ENCODE assay signal across 9 cellular contexts in genomic region chr7:116583653-116584052, GRCh38. TPM values are rescaled to one million over a fixed set of nuclear protein-coding genes. Genes with fewer than 3 reads are reported as not detected.
DNase-seq lines count a peak whose midpoint lies in the region; ATAC-seq lines count a peak whose summit lies in the region.
"Had no signal": no experiment of that assay in that cellular context is flagged by ENCODE, and none has a peak within 500 bp of the region (broad histone marks: within the 10 kb centered on the region; RNA-seq: fewer than 3 reads in every experiment).

No MANE protein-coding gene starts in this region.

- H3K36me3 Mint-ChIP-seq in activated CD4-positive, alpha-beta memory T cell treated with anti-CD3 and anti-CD28 coated beads for 36 hours = no peaks in the 10 kb centered on the region

- POLR2A ChIA-PET in activated CD4-positive, alpha-beta memory T cell treated with anti-CD3 and anti-CD28 coated beads for 36 hours (lab: Charles Lee) = no interaction called here

- H3K4me1 Mint-ChIP-seq in activated CD4-positive, alpha-beta memory T cell treated with anti-CD3 and anti-CD28 coated beads for 36 hours (ENCODE audit: low read depth) = peaks cover 17% of the 10 kb centered on the region

- CTCF ChIA-PET in activated CD4-positive, alpha-beta memory T cell treated with anti-CD3 and anti-CD28 coated beads for 36 hours (lab: Charles Lee) = interaction anchor here (0.7 to 3.4 kb wide), 3 partner anchors 197 to 403 kb away, joined by 3 to 15 read pairs (median 6); no protein-coding TSS in a partner anchor

- peak; percentile 28 for DNase-seq in stimulated activated CD4-positive, alpha-beta T cell treated with anti-CD3 and anti-CD28 coated beads, Interleukin-15, amount 100 ng/mL, for 24 hours
- no peak for DNase-seq in stimulated activated CD4-positive, alpha-beta T cell treated with anti-CD3 and anti-CD28 coated beads, Interleukin-2, amount 100 ng/mL, for 24 hours
- peak; percentile 39 for DNase-seq in activated CD4-positive, alpha-beta memory T cell treated with anti-CD3 and anti-CD28 coated beads for 36 hours
- no peak for DNase-seq in NCI-H1436 (lab: John Stamatoyannopoulos, UW)
- DNase-seq in activated gamma-delta T cell treated with Interleukin-2 at 50 U/mL for 16 hours = no peak
- no peak for DNase-seq in ecto neural progenitor cell (ENCODE audit: low spot score)
- no peak for DNase-seq in NCI-H2107 (lab: John Stamatoyannopoulos, UW)

- peaks cover 2% of the 10 kb centered on the region for H3K27me3 Mint-ChIP-seq in activated CD4-positive, alpha-beta memory T cell treated with anti-CD3 and anti-CD28 coated beads for 36 hours

- intact Hi-C loops in activated CD4-positive, alpha-beta memory T cell treated with anti-CD3 and anti-CD28 coated beads for 36 hours (cut with micrococcal nuclease) = no loop called here

- no peak overlapping the region for H3K4me3 Mint-ChIP-seq in activated CD4-positive, alpha-beta memory T cell treated with anti-CD3 and anti-CD28 coated beads for 36 hours

- no peak overlapping the region for H3K27ac Mint-ChIP-seq in activated CD4-positive, alpha-beta memory T cell treated with anti-CD3 and anti-CD28 coated beads for 36 hours

- H3K9me3 Mint-ChIP-seq in activated CD4-positive, alpha-beta memory T cell treated with anti-CD3 and anti-CD28 coated beads for 36 hours = no peaks in the 10 kb centered on the region

- ATAC-seq in HG02981 (IDR thresholded peaks at IDR 0.05; ENCODE audit: unreplicated experiment) = peak; percentile 95

RNA-seq across cellular contexts. Expression of gene CAV1, which starts 58.8 kb away (rescaled TPM):
- total RNA-seq in activated CD4-positive, alpha-beta memory T cell treated with anti-CD3 and anti-CD28 coated beads for 36 hours = under 1 TPM; 0.07 to 0.19 TPM
- total RNA-seq: G401 had no signal

Comparison
In these comparisons a context has a peak if more than half of its experiments do, and no peak if none do; other contexts are left out.
1. DNase-seq: peak in stimulated activated CD4-positive, alpha-beta T cell treated with anti-CD3 and anti-CD28 coated beads, Interleukin-15, amount 100 ng/mL, for 24 hours (single experiment) and activated CD4-positive, alpha-beta memory T cell treated with anti-CD3 and anti-CD28 coated beads for 36 hours (single experiment); none in stimulated activated CD4-positive, alpha-beta T cell treated with anti-CD3 and anti-CD28 coated beads, Interleukin-2, amount 100 ng/mL, for 24 hours (0 of 2), NCI-H1436 (single experiment), activated gamma-delta T cell treated with Interleukin-2 at 50 U/mL for 16 hours (single experiment), ecto neural progenitor cell (single experiment) and NCI-H2107 (single experiment).